Comparison of ENCODE assay signal across 13 cellular contexts in the genomic region with DNA sequence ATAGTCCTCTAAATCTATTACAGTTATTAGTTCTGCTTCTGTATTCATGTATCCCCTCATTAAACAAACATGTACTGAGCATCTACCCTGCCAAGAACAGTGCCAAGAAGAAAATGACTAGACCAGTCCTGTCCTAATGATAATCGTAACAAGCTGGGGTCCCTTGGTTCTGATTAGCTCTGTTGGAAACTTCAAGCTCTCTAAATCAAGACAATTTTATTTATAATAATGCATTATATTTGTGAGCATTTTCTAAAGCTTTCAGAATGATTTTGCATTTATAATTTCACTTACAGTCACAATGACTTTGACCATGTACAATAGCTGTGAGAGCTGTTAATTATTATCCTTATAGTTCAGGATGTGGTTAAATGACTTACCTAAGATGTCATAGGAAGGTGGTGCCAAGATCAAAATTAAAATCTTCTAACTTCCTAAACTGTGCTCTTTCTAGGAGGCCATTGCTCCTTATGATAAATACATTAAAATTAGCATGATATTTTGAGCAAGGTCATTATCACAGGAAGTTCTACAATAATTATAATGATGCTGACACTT.
DNase-seq lines count a peak whose midpoint lies in the region; ATAC-seq and FAIRE-seq lines count a peak whose summit lies in the region.
"Had no signal": no experiment of that assay in that cellular context is flagged by ENCODE, and none has a peak within 500 bp of the region (broad histone marks: within the 10 kb centered on the region; RNA-seq: fewer than 3 reads in every experiment).

No MANE protein-coding gene starts in this region.

- peaks cover 14% of the 10 kb centered on the region for H3K9me3 Mint-ChIP-seq in activated CD4-positive, alpha-beta T cell treated with anti-CD3 and anti-CD28 coated beads, Interleukin-2, amount 10 ng/mL, durations not matched to agents 24 days and 14 days
- H3K9me3 Mint-ChIP-seq: immature natural killer cell; natural killer cell treated with Interleukin-12 subunit alpha and Interleukin-12 subunit beta and Interleukin-15 and Interleukin-18, amount 100 ng/mL, for 72 hours had no signal

- DNase-seq in GM18507 (ENCODE audit: extremely low spot score, insufficient read length, low read depth): no peak
- no peak for DNase-seq in SJSA1 (ENCODE audit: low read depth in 1 of 2, low spot score in 2 of 2)
- no peak for DNase-seq in NCI-H1417 treated with DMSO at 0.1 percent for 48 hours (lab: John Stamatoyannopoulos, UW)
- no peak for DNase-seq in urothelium cell line (ENCODE audit: low spot score)
- DNase-seq in activated CD4-positive, alpha-beta T cell treated with anti-CD3 and anti-CD28 coated beads for 48 hours: no peak
- DNase-seq in activated CD4-positive, alpha-beta T cell treated with anti-CD3 and anti-CD28 coated beads, Interleukin-2, amount 10 ng/mL, durations not matched to agents 24 days and 14 days: no peak
- DNase-seq: COR-L47, immature natural killer cell had no signal

- H3K4me3 ChIP-seq in SJSA1: no peak overlapping the region
- H3K4me3 ChIP-seq: esophagus muscularis mucosa had no signal

- H3K36me3 ChIP-seq in SJSA1: no peaks in the 10 kb centered on the region
- H3K36me3 ChIP-seq: esophagus muscularis mucosa had no signal

- no peak overlapping the region for H3K27ac Mint-ChIP-seq in activated CD4-positive, alpha-beta T cell treated with anti-CD3 and anti-CD28 coated beads, Interleukin-2, amount 10 ng/mL, durations not matched to agents 24 days and 14 days
- H3K27ac Mint-ChIP-seq: immature natural killer cell; natural killer cell treated with Interleukin-12 subunit alpha and Interleukin-12 subunit beta and Interleukin-15 and Interleukin-18, amount 100 ng/mL, for 72 hours had no signal

- H3K4me1 ChIP-seq in SJSA1 (replicated peaks): peaks cover 27% of the 10 kb centered on the region

- peak; percentile 38 for FAIRE-seq in GM18507 (lab: Jason Lieb, UNC)
- no peak for FAIRE-seq in urothelium cell line (lab: Jason Lieb, UNC)

- H3K4me3 Mint-ChIP-seq in activated CD4-positive, alpha-beta T cell treated with anti-CD3 and anti-CD28 coated beads, Interleukin-2, amount 10 ng/mL, durations not matched to agents 24 days and 14 days: no peak overlapping the region
- H3K4me3 Mint-ChIP-seq: immature natural killer cell; natural killer cell treated with Interleukin-12 subunit alpha and Interleukin-12 subunit beta and Interleukin-15 and Interleukin-18, amount 100 ng/mL, for 72 hours had no signal

- peak overlapping the region; percentile 90 for H3K27ac ChIP-seq in SJSA1
- H3K27ac ChIP-seq: esophagus muscularis mucosa, HL-60 had no signal

- no peaks in the 10 kb centered on the region for H3K27me3 ChIP-seq in SJSA1 (replicated peaks)
- H3K27me3 ChIP-seq: esophagus muscularis mucosa had no signal

- H3K4me1 Mint-ChIP-seq in activated CD4-positive, alpha-beta T cell treated with anti-CD3 and anti-CD28 coated beads, Interleukin-2, amount 10 ng/mL, durations not matched to agents 24 days and 14 days: peaks cover 10% of the 10 kb centered on the region
- H3K4me1 Mint-ChIP-seq: immature natural killer cell had no signal

- H3K9me3 ChIP-seq in SJSA1 (replicated peaks): no peaks in the 10 kb centered on the region
- H3K9me3 ChIP-seq: esophagus muscularis mucosa had no signal

- no peaks in the 10 kb centered on the region for H3K36me3 Mint-ChIP-seq in activated CD4-positive, alpha-beta T cell treated with anti-CD3 and anti-CD28 coated beads, Interleukin-2, amount 10 ng/mL, durations not matched to agents 24 days and 14 days (ENCODE audit: low read depth)
- H3K36me3 Mint-ChIP-seq: immature natural killer cell; natural killer cell treated with Interleukin-12 subunit alpha and Interleukin-12 subunit beta and Interleukin-15 and Interleukin-18, amount 100 ng/mL, for 72 hours had no signal

- ATAC-seq in GM21423 (IDR thresholded peaks at IDR 0.05; ENCODE audit: unreplicated experiment) (peak; percentile 91), HG03097 (IDR thresholded peaks at IDR 0.05; ENCODE audit: low FRiP score, unreplicated experiment) (peak; percentile 95)
- ATAC-seq: natural killer cell treated with Interleukin-12 subunit alpha and Interleukin-12 subunit beta and Interleukin-15 and Interleukin-18, amount 100 ng/mL, for 72 hours had no signal

- intact Hi-C loops in activated CD4-positive, alpha-beta T cell treated with anti-CD3 and anti-CD28 coated beads, Interleukin-2, amount 10 ng/mL, durations not matched to agents 24 days and 14 days (cut with micrococcal nuclease): no loop called here

- H3K27me3 Mint-ChIP-seq in activated CD4-positive, alpha-beta T cell treated with anti-CD3 and anti-CD28 coated beads, Interleukin-2, amount 10 ng/mL, durations not matched to agents 24 days and 14 days: no peaks in the 10 kb centered on the region
- H3K27me3 Mint-ChIP-seq: natural killer cell treated with Interleukin-12 subunit alpha and Interleukin-12 subunit beta and Interleukin-15 and Interleukin-18, amount 100 ng/mL, for 72 hours had no signal
